In the genomic region with DNA sequence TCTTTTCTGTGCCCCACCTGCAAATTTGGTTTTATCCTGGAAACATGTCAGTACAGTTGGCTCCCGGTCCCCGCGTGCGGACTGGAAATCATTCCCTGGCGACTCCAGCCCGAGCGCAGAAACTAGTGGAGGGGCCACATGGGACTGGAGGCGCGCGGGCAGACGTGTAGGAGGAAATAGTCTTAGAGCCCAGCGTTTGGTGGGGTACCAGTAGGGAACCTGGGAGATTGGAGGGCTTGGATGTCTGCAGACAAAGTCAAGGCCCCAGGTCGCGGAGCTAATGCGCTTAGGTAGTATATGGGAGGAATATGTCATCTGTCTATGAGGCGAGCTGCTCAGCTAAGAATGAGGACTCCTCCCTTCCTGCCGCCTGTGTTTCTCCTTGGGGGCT, we compare ENCODE assay signal across 15 cellular contexts. TPM values are rescaled to one million over a fixed set of nuclear protein-coding genes. Genes with fewer than 3 reads are reported as not detected.
DNase-seq lines count a peak whose midpoint lies in the region; ATAC-seq lines count a peak whose summit lies in the region.
"Had no signal": no experiment of that assay in that cellular context is flagged by ENCODE, and none has a peak within 500 bp of the region (broad histone marks: within the 10 kb centered on the region; RNA-seq: fewer than 3 reads in every experiment).

No MANE protein-coding gene starts in this region.

- H4K91ac ChIP-seq in trophoblast cell (ENCODE audit: low read depth, low read length) = no peak overlapping the region

- no peak overlapping the region for H3K14ac ChIP-seq in trophoblast cell (ENCODE audit: low read length)

- H3K36me3 ChIP-seq in BLaER1 (no peaks in the 10 kb centered on the region), SK-N-MC (ENCODE audit: insufficient read depth, low read length) (peaks cover 4% of the 10 kb centered on the region; the same call in 1 of the 2 replicates), trophoblast cell (ENCODE audit: control insufficient read depth in 1 of 2, insufficient read depth in 2 of 2, low read length in 2 of 2) (no peaks in the 10 kb centered on the region)
- H3K36me3 ChIP-seq: neutrophil, SJSA1 had no signal

- WGBS in trophoblast cell (ENCODE audit: extremely low coverage, insufficient coverage, insufficient read length) = no CpG with 5 or more reads among the region's 17 CpGs

- H3K23ac ChIP-seq in trophoblast cell (ENCODE audit: low read length) = no peak overlapping the region

- no peak overlapping the region for H4K8ac ChIP-seq in trophoblast cell (ENCODE audit: low read depth, low read length)

- peaks cover 1% of the 10 kb centered on the region for H3K79me1 ChIP-seq in trophoblast cell (ENCODE audit: low read length)

- no peak overlapping the region for H3K9ac ChIP-seq in BLaER1
- H3K9ac ChIP-seq in SK-N-MC (ENCODE audit: insufficient read length) = peak overlapping the region; percentile 85
- no peak overlapping the region for H3K9ac ChIP-seq in trophoblast cell (ENCODE audit: low read length)

- H4K12ac ChIP-seq in trophoblast cell (ENCODE audit: low read depth, low read length) = no peak overlapping the region

- H2AK5ac ChIP-seq in trophoblast cell (ENCODE audit: low read length) = no peak overlapping the region

- DNase-seq in SK-N-MC (ENCODE audit: low read depth, low spot score) (no peak), trophoblast cell (no peak), sciatic nerve (ENCODE audit: low spot score) (no peak), globus pallidus (ENCODE audit: low spot score) (no peak), NCI-H2029 treated with DMSO at 0.1 percent for 48 hours (lab: John Stamatoyannopoulos, UW) (no peak)
- DNase-seq: activated naive CD4-positive, alpha-beta T cell; DMS53; kidney glomerular epithelial cell; NK-92 treated with Interleukin-12 subunit alpha and Interleukin-12 subunit beta, amount 100 ng/mL, for 24 hours had no signal

- H3K27ac ChIP-seq in BLaER1 = no peak overlapping the region
- no peak overlapping the region for H3K27ac ChIP-seq in SK-N-MC
- no peak overlapping the region for H3K27ac ChIP-seq in trophoblast cell (ENCODE audit: low read depth, low read length)
- H3K27ac ChIP-seq: neutrophil, SJSA1 had no signal

- H3K27me3 ChIP-seq in BLaER1 = peaks cover 23% of the 10 kb centered on the region
- peaks cover 19% of the 10 kb centered on the region for H3K27me3 ChIP-seq in trophoblast cell (ENCODE audit: insufficient read depth, low read length)
- H3K27me3 ChIP-seq: SJSA1 had no signal

- H2AFZ ChIP-seq in trophoblast cell (ENCODE audit: insufficient read depth, low read length, poor library complexity) = no peak overlapping the region

- H4K20me1 ChIP-seq in BLaER1 = peaks cover 26% of the 10 kb centered on the region

- ATAC-seq in sciatic nerve (no peak), HG02571 (IDR thresholded peaks at IDR 0.05; ENCODE audit: unreplicated experiment) (no peak)

- H3K4me2 ChIP-seq in BLaER1 (peak overlapping the region; percentile 97), trophoblast cell (ENCODE audit: low read length) (peak overlapping the region; percentile 92)

- H3K4ac ChIP-seq in trophoblast cell (ENCODE audit: low read depth, low read length) = no peak overlapping the region

- H2BK5ac ChIP-seq in trophoblast cell (ENCODE audit: low read depth, low read length, poor library complexity) = no peak overlapping the region

- H3K9me3 ChIP-seq in BLaER1 = no peaks in the 10 kb centered on the region
- H3K9me3 ChIP-seq in SK-N-MC (ENCODE audit: low read depth, low read length) = no peaks in the 10 kb centered on the region
- peaks cover 4% of the 10 kb centered on the region for H3K9me3 ChIP-seq in trophoblast cell (ENCODE audit: insufficient read depth, low read depth, low read length)
- H3K9me3 ChIP-seq: neutrophil had no signal

- H3K79me2 ChIP-seq in trophoblast cell (ENCODE audit: control insufficient read depth, insufficient read depth, low read length, poor library complexity) = no peaks in the 10 kb centered on the region

- intact Hi-C loops in sciatic nerve (cut with DNase I) = no loop called here

- H2BK120ac ChIP-seq in trophoblast cell (ENCODE audit: insufficient read depth, low read length, poor library complexity) = no peak overlapping the region

- H3K4me3 ChIP-seq in BLaER1 (peak overlapping the region; percentile 86; the same call in 1 of the 2 replicates), SK-N-MC (peak overlapping the region; percentile 94), iPS-11a (ENCODE audit: low read depth, low read length) (peak overlapping the region; percentile 75), trophoblast cell (ENCODE audit: low read depth, low read length) (no peak overlapping the region)
- H3K4me3 ChIP-seq: SJSA1 had no signal

- H3K4me1 ChIP-seq in BLaER1 = peaks cover 12% of the 10 kb centered on the region
- peaks cover 5 to 10% of the 10 kb centered on the region in 2 experiments for H3K4me1 ChIP-seq in trophoblast cell (ENCODE audit: control insufficient read depth in 1 of 2, insufficient read depth in 2 of 2, low read length in 2 of 2)
- H3K4me1 ChIP-seq: SJSA1 had no signal

- H3K18ac ChIP-seq in trophoblast cell (ENCODE audit: low read length) = no peak overlapping the region

- no peak overlapping the region for H2BK12ac ChIP-seq in trophoblast cell (ENCODE audit: low read length)

RNA-seq across cellular contexts. Expression of a gene that starts 1.3 kb away (rescaled TPM):
- polyA plus RNA-seq in trophoblast cell (2013) = 0.47 and 0.50 TPM in 2 replicates
- total RNA-seq in sciatic nerve = 65.4 TPM
- total RNA-seq: SJSA1 had no signal
- polyA plus RNA-seq: IgD-negative memory B cell had no signal
